Comparison of ENCODE assay signal across 14 cellular contexts in the genomic region with DNA sequence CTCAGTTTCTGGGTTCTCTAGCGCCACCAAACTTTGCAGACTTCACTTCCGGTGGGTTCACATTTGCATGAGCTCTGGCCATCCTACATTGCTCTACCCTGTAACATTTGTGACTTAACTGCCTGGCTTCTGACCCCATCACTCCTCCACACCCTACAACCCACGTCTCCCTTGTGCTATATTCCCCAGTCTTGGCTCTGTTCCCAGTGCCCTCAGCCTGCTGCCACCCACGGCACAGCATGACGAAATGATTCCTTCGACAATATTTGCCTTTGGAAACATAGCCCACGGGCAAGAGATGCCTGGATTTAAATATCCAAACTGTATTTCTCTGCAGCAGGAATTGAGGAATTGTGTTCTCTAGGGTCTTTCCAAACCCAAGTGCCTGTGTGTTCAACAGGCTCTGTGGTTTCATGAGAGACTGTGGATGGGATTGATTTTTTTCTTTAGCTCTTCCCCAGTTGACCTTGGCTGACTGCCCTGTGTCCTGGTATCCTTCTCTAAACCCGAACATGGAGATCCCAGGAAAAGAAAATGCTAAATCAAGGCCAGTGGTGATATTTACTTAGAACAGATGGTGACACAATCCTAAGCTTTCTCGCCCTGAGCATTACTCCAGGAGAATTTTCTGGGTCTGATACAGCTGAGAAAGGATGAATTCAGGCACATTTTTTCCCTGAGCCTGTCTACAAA. TPM values are rescaled to one million over a fixed set of nuclear protein-coding genes. Genes with fewer than 3 reads are reported as not detected.
A peak's percentile ranks its signal among the peaks of the same experiment; 100 is the strongest.
DNase-seq lines count a peak whose midpoint lies in the region; ATAC-seq, FAIRE-seq and TF ChIP-seq lines count a peak whose summit lies in the region.
"Had no signal": no experiment of that assay in that cellular context is flagged by ENCODE, and none has a peak within 500 bp of the region (broad histone marks: within the 10 kb centered on the region; RNA-seq: fewer than 3 reads in every experiment).

No MANE protein-coding gene starts in this region.

- H2BK20ac ChIP-seq in H9 (ENCODE audit: low read depth, low read length, poor library complexity, severe bottlenecking) = no peak overlapping the region

- WGBS in H9 (ENCODE audit: extremely low coverage, insufficient read length, low lambda C conversion rate) = no CpG with 5 or more reads among the region's 9 CpGs
- 30 to 44% (median 33%) methylated on average over 9 of the region's 9 CpGs for WGBS in small intestine, 3 donors

- no peaks in the 10 kb centered on the region for H3K36me3 ChIP-seq in small intestine (ENCODE audit: control insufficient read depth in 2 of 2, insufficient read depth in 2 of 2, low read length in 2 of 2)
- H3K36me3 ChIP-seq: ovary had no signal

- H3K4ac ChIP-seq in H9 (ENCODE audit: low read depth, low read length) = no peak overlapping the region

- H3K9ac ChIP-seq in H9 (ENCODE audit: extremely low read depth, insufficient read length, low read length) = no peak overlapping the region

- no peaks in the 10 kb centered on the region for H3K79me2 ChIP-seq in H9 (ENCODE audit: insufficient read depth, low read length)

- no peak overlapping the region for H3K56ac ChIP-seq in H9 (ENCODE audit: insufficient read length, low read depth, low read length)

- H3K9me3 Mint-ChIP-seq in brain (peaks cover 0 to 2% (median 0%) of the 10 kb centered on the region in 5 experiments), osteocyte (ENCODE audit: unreplicated experiment) (no peaks in the 10 kb centered on the region), H9 (peaks cover 0 to 3% of the 10 kb centered on the region in 2 experiments; a peak in 1 of 5 replicates)
- no peaks in the 10 kb centered on the region for H3K9me3 Mint-ChIP-seq in natural killer cell treated with Interleukin-12 subunit alpha and Interleukin-12 subunit beta and Interleukin-15 and Interleukin-18, amount 100 ng/mL, for 72 hours

- H3K27ac Mint-ChIP-seq in brain = peak overlapping the region in 4 of 5 experiments; percentile 21 to 73 (median 33)
- H3K27ac Mint-ChIP-seq in osteocyte (ENCODE audit: unreplicated experiment) = peak overlapping the region; percentile 85
- H3K27ac Mint-ChIP-seq in natural killer cell treated with Interleukin-12 subunit alpha and Interleukin-12 subunit beta and Interleukin-15 and Interleukin-18, amount 100 ng/mL, for 72 hours = no peak overlapping the region
- peak overlapping the region in 1 of 3 experiments; percentile 65; a peak in 2 of 7 replicates for H3K27ac Mint-ChIP-seq in H9
- H3K27ac Mint-ChIP-seq: immature natural killer cell had no signal

- H3K27me3 Mint-ChIP-seq in brain = peaks cover 3% of the 10 kb centered on the region
- peaks cover 2% of the 10 kb centered on the region for H3K27me3 Mint-ChIP-seq in osteocyte (ENCODE audit: unreplicated experiment)
- H3K27me3 Mint-ChIP-seq in natural killer cell treated with Interleukin-12 subunit alpha and Interleukin-12 subunit beta and Interleukin-15 and Interleukin-18, amount 100 ng/mL, for 72 hours = no peaks in the 10 kb centered on the region
- H3K27me3 Mint-ChIP-seq in H9 (ENCODE audit: low read depth) = no peaks in the 10 kb centered on the region

- H2BK5ac ChIP-seq in H9 (ENCODE audit: insufficient read length, low read length) = no peak overlapping the region

- H2AFZ ChIP-seq in H9 (ENCODE audit: low read length) = no peak overlapping the region

- H3K14ac ChIP-seq in H9 (ENCODE audit: insufficient read depth, low read length) = no peak overlapping the region

- no peak overlapping the region for H2AK5ac ChIP-seq in H9 (ENCODE audit: insufficient read length, low read length)

- H4K91ac ChIP-seq in H9 (ENCODE audit: insufficient read length, low read depth, low read length) = no peak overlapping the region

- peak; percentile 67 for DNase-seq in DMS79 treated with DMSO at 0.1 percent for 48 hours (lab: John Stamatoyannopoulos, UW)
- peak; percentile 96 for DNase-seq in NCI-H2029 treated with DMSO at 0.1 percent for 48 hours (lab: John Stamatoyannopoulos, UW)
- peak; percentile 87 for DNase-seq in osteocyte (ENCODE audit: extremely low spot score, unreplicated experiment)
- no peak for DNase-seq in natural killer cell treated with Interleukin-12 subunit alpha and Interleukin-12 subunit beta and Interleukin-15 and Interleukin-18, amount 100 ng/mL, for 72 hours (ENCODE audit: low spot score)
- no peak for DNase-seq in H9
- DNase-seq in small intestine = no peak
- DNase-seq: DND-41, immature natural killer cell, KBM-7, SW 1271 had no signal

- H3K4me1 Mint-ChIP-seq in brain (peaks cover 33% of the 10 kb centered on the region), osteocyte (ENCODE audit: unreplicated experiment) (peaks cover 38% of the 10 kb centered on the region), H9 (peaks cover 11 to 20% of the 10 kb centered on the region in 2 experiments)
- H3K4me1 Mint-ChIP-seq in natural killer cell treated with Interleukin-12 subunit alpha and Interleukin-12 subunit beta and Interleukin-15 and Interleukin-18, amount 100 ng/mL, for 72 hours (ENCODE audit: low read depth in 2 of 2) = no peaks in the 10 kb centered on the region
- H3K4me1 Mint-ChIP-seq: immature natural killer cell had no signal

- TF ChIP-seq CTCF in brain (conservative IDR thresholded peaks at IDR 0.05) (no peak), osteocyte (IDR thresholded peaks at IDR 0.05) (peak; percentile 28), H9 (conservative IDR thresholded peaks at IDR 0.05) (no peak)

- no peak overlapping the region for H2BK120ac ChIP-seq in H9 (ENCODE audit: low read depth, low read length, poor library complexity, severe bottlenecking)

- H4K8ac ChIP-seq in H9 (replicated peaks; ENCODE audit: insufficient read length, low read depth, low read length) = no peak overlapping the region

- H3K4me3 Mint-ChIP-seq in brain (no peak overlapping the region), osteocyte (ENCODE audit: unreplicated experiment) (peak overlapping the region; percentile 3), H9 (no peak overlapping the region)
- no peak overlapping the region for H3K4me3 Mint-ChIP-seq in natural killer cell treated with Interleukin-12 subunit alpha and Interleukin-12 subunit beta and Interleukin-15 and Interleukin-18, amount 100 ng/mL, for 72 hours
- H3K4me3 Mint-ChIP-seq: immature natural killer cell had no signal

- no peaks in the 10 kb centered on the region for H3K4me1 ChIP-seq in H9 (ENCODE audit: insufficient read depth, low read length)
- H3K4me1 ChIP-seq in small intestine (ENCODE audit: control insufficient read depth in 2 of 2, insufficient read depth in 1 of 2, low read depth in 1 of 2, low read length in 1 of 2) = no peaks in the 10 kb centered on the region

- no peaks in the 10 kb centered on the region for H3K23me2 ChIP-seq in H9 (ENCODE audit: insufficient read length, low read depth, low read length, poor library complexity, severe bottlenecking)

- ATAC-seq in natural killer cell treated with Interleukin-12 subunit alpha and Interleukin-12 subunit beta and Interleukin-15 and Interleukin-18, amount 100 ng/mL, for 72 hours = no peak
- no peak for ATAC-seq in GM18909 (IDR thresholded peaks at IDR 0.05; ENCODE audit: poor library complexity, unreplicated experiment)

- no peaks in the 10 kb centered on the region for H3K27me3 ChIP-seq in H9 (ENCODE audit: insufficient read depth, low read length)
- no peaks in the 10 kb centered on the region for H3K27me3 ChIP-seq in small intestine (ENCODE audit: control insufficient read depth in 2 of 2, insufficient read depth in 2 of 2, low read length in 2 of 2)
- H3K27me3 ChIP-seq: ovary had no signal

- no peaks in the 10 kb centered on the region for H3K36me3 Mint-ChIP-seq in brain
- no peaks in the 10 kb centered on the region for H3K36me3 Mint-ChIP-seq in osteocyte (ENCODE audit: unreplicated experiment)
- H3K36me3 Mint-ChIP-seq in natural killer cell treated with Interleukin-12 subunit alpha and Interleukin-12 subunit beta and Interleukin-15 and Interleukin-18, amount 100 ng/mL, for 72 hours = no peaks in the 10 kb centered on the region
- no peaks in the 10 kb centered on the region for H3K36me3 Mint-ChIP-seq in H9 (ENCODE audit: insufficient read depth in 1 of 3, low read depth in 3 of 3)
- H3K36me3 Mint-ChIP-seq: immature natural killer cell had no signal

- no peak overlapping the region for H3K4me2 ChIP-seq in H9 (ENCODE audit: insufficient read depth, insufficient read length, low read length)

- no peaks in the 10 kb centered on the region for H3K79me1 ChIP-seq in H9 (ENCODE audit: insufficient read depth, low read depth, low read length, poor library complexity, severe bottlenecking)

- H4K20me1 ChIP-seq in H9 (ENCODE audit: control insufficient read depth, insufficient read depth, insufficient read length) = no peaks in the 10 kb centered on the region

- H3T11ph ChIP-seq in H9 (ENCODE audit: low read length) = no peak overlapping the region

- H3K9me3 ChIP-seq in H9 (ENCODE audit: control insufficient read depth, low read depth, low read length) = no peaks in the 10 kb centered on the region
- no peaks in the 10 kb centered on the region for H3K9me3 ChIP-seq in small intestine (ENCODE audit: control insufficient read depth, low read depth)
- H3K9me3 ChIP-seq: ovary had no signal

- H3K27ac ChIP-seq in H9 (ENCODE audit: insufficient read length, low read depth, low read length) (no peak overlapping the region), small intestine (ENCODE audit: low read depth in 1 of 2, low read length in 1 of 2) (no peak overlapping the region)
- H3K27ac ChIP-seq: ovary had no signal

- no peak for FAIRE-seq in small intestine (lab: Jason Lieb, UNC)

- no peak overlapping the region for H3K4me3 ChIP-seq in small intestine (ENCODE audit: low read depth in 1 of 2, low read length in 2 of 2)
- H3K4me3 ChIP-seq: ovary had no signal

- H4K5ac ChIP-seq in H9 (ENCODE audit: insufficient read length, low read depth, low read length) = no peak overlapping the region

- H3K18ac ChIP-seq in H9 (ENCODE audit: insufficient read length, low read depth, low read length) = no peak overlapping the region

- H3K23ac ChIP-seq in H9 (ENCODE audit: insufficient read length, low read depth, low read length) = no peak overlapping the region

- H2BK12ac ChIP-seq in H9 (ENCODE audit: insufficient read length, low read depth, low read length) = no peak overlapping the region

- no peak overlapping the region for H2BK15ac ChIP-seq in H9 (ENCODE audit: low read depth, low read length)

RNA-seq across cellular contexts. Expression of gene GRIA1, which starts 44.4 kb away (rescaled TPM):
- 31.0 TPM for polyA plus RNA-seq in brain (ENCODE audit: insufficient read depth, low read depth, low replicate concordance)
- 48.1 and 48.8 TPM in 2 replicates for total RNA-seq in osteocyte
- total RNA-seq in natural killer cell treated with Interleukin-12 subunit alpha and Interleukin-12 subunit beta and Interleukin-15 and Interleukin-18, amount 100 ng/mL, for 72 hours = not detected
- total RNA-seq in H9 (2021) = 0.31 and 0.52 TPM in 2 replicates
- under 1 TPM in 1 of 3 donors, not detected in 2; 0.04 TPM for polyA plus RNA-seq in small intestine
- total RNA-seq: dermis microvascular lymphatic vessel endothelial cell had no signal
- polyA plus RNA-seq: immature natural killer cell had no signal

Comparison
In these comparisons a context has a peak if more than half of its experiments do, and no peak if none do; other contexts are left out.
1. DNase-seq: peak in DMS79 treated with DMSO at 0.1 percent for 48 hours (single experiment), NCI-H2029 treated with DMSO at 0.1 percent for 48 hours (single experiment) and osteocyte (single experiment); none in natural killer cell treated with Interleukin-12 subunit alpha and Interleukin-12 subunit beta and Interleukin-15 and Interleukin-18, amount 100 ng/mL, for 72 hours (single experiment), H9 (single experiment) and small intestine (single experiment).
2. H3K27ac Mint-ChIP-seq: peak in brain (4 of 5) and osteocyte (single experiment); none in natural killer cell treated with Interleukin-12 subunit alpha and Interleukin-12 subunit beta and Interleukin-15 and Interleukin-18, amount 100 ng/mL, for 72 hours (0 of 2).
3. RNA of gene GRIA1, which starts 44.4 kb away (total RNA-seq): 48.1 to 48.8 TPM in osteocyte; 0.31 to 0.52 TPM in H9 and not detected in natural killer cell treated with Interleukin-12 subunit alpha and Interleukin-12 subunit beta and Interleukin-15 and Interleukin-18, amount 100 ng/mL, for 72 hours; every median in the first group is over 10 times any median in the second.